Comparison of ENCODE assay signal across 8 cellular contexts in the genomic region with DNA sequence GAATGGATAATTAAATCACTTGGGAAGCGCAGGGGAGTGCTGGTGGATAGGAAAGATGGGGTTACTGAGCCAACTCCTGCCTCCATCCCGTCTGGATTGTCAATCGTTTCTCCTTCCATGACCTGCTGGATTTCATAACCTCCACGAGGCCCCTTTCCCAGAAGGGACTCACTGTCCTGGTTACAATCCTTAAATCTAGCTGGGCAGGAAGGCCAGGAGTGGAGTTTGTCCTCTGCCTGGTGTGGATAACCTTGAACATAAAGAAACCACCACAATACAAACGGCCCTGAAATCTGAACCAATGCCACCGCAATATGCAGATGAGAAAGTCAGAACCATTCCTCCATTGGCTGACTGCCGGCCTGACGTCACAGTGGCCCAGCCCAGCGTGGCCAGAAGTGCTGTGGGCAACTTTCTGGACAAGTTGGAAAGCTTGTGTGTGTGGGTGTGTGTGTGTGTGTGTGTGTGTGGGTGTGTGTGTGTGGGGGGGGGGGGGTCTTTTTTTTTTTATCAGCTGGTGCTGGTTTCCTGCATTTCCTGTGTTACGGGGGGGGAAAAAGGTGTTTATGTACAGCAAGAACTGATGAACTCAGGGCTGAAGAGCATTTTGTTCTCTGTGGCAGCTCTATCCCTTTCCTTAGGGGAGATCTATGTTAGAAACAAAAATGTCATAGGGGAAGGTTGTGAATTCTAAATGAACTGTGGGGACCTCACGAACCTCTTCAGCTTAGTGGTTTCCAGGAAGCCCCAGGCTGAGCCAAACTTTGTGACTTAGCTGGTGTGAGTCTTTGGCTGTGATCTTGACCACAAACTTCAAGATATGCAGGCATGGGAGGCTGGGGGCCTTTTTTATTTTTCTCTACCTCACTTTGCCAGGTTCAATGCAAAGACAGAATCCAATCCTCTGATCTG.
DNase-seq lines count a peak whose midpoint lies in the region; ATAC-seq and TF ChIP-seq lines count a peak whose summit lies in the region.

No MANE protein-coding gene starts in this region.

- DNase-seq in IMR-90, result peak; percentile 94
- peak; percentile 92 to 93 for DNase-seq in SHP77 (lab: John Stamatoyannopoulos, UW)
- peak; percentile 68 for DNase-seq in activated naive CD4-positive, alpha-beta T cell treated with Interleukin-2 at 50 U/mL for 16 hours
- peak; percentile 79 for DNase-seq in neuronal stem cell (ENCODE audit: low spot score)
- DNase-seq in stomach, result peak; percentile 98

- H3K79me1 ChIP-seq in IMR-90 (ENCODE audit: low read depth in 1 of 2, low read length in 2 of 2) (no peaks in the 10 kb centered on the region), neuronal stem cell (ENCODE audit: low read depth, low read length) (no peaks in the 10 kb centered on the region)

- H3K14ac ChIP-seq in IMR-90 (replicated peaks; ENCODE audit: low read depth, low read length) (peak overlapping the region; percentile 82), neuronal stem cell (ENCODE audit: low read length) (no peak overlapping the region)

- WGBS in IMR-90 (ENCODE audit: extremely low coverage in 2 of 2, insufficient read length in 1 of 2), 2 experiments, result 0% methylated on average over 1 of the region's 11 CpGs; no CpG with 5 or more reads in 1 of the 2 experiments
- 0% methylated on average over 4 to 7 of the region's 11 CpGs for WGBS in gastroesophageal sphincter (ENCODE audit: low coverage in 1 of 2), 2 donors
- WGBS in neuronal stem cell (ENCODE audit: extremely low coverage in 2 of 2, insufficient read length in 2 of 2, insufficient replicate concordance in 1 of 2), 2 donors, result no CpG with 5 or more reads among the region's 11 CpGs
- 7 to 20% (median 9%) methylated on average over 11 of the region's 11 CpGs for WGBS in stomach, 5 donors

- no peaks in the 10 kb centered on the region for H3K79me2 ChIP-seq in ACC112 (ENCODE audit: control insufficient read depth, insufficient read depth, low read length, unreplicated experiment)

- peaks cover 13% of the 10 kb centered on the region for H3K4me1 ChIP-seq in ACC112 (ENCODE audit: control insufficient read depth, insufficient read depth, low read length, unreplicated experiment)
- peaks cover 5% of the 10 kb centered on the region for H3K4me1 ChIP-seq in IMR-90 (ENCODE audit: control insufficient read depth, insufficient read depth, low read length)
- peaks cover 4 to 25% (median 6%) of the 10 kb centered on the region in 3 donors for H3K4me1 ChIP-seq in gastroesophageal sphincter
- peaks cover 0 to 3% of the 10 kb centered on the region in 2 donors for H3K4me1 ChIP-seq in neuronal stem cell (ENCODE audit: control insufficient read depth in 2 of 2, insufficient read depth in 1 of 2, low read depth in 1 of 2, low read length in 2 of 2)
- H3K4me1 ChIP-seq in stomach, result peaks cover 15 to 24% (median 16%) of the 10 kb centered on the region in 4 donors

- POLR2A ChIA-PET in IMR-90 (lab: Charles Lee; ENCODE audit: unreplicated experiment), result interaction anchor here (0.6 to 0.7 kb wide), 2 partner anchors 11 to 1700 kb away, joined by 3 to 5 read pairs; no protein-coding TSS in a partner anchor

- H3K4ac ChIP-seq in IMR-90 (ENCODE audit: low read depth, low read length) (peak overlapping the region; percentile 79), neuronal stem cell (ENCODE audit: low read length) (no peak overlapping the region)

- H2BK12ac ChIP-seq in neuronal stem cell (ENCODE audit: low read length), result no peak overlapping the region

- peak; percentile 83 for ATAC-seq in GM19395 (IDR thresholded peaks at IDR 0.05; ENCODE audit: unreplicated experiment)
- peak; percentile 99 for ATAC-seq in IMR-90 (ENCODE audit: low read depth)
- peak; percentile 97 for ATAC-seq in gastroesophageal sphincter

- no peaks in the 10 kb centered on the region for H3K9me3 ChIP-seq in IMR-90 (ENCODE audit: control insufficient read depth, insufficient read depth, low read length)
- H3K9me3 ChIP-seq in gastroesophageal sphincter, result no peaks in the 10 kb centered on the region
- no peaks in the 10 kb centered on the region for H3K9me3 ChIP-seq in neuronal stem cell (replicated peaks in 1 of 2; ENCODE audit: control insufficient read depth in 2 of 2, insufficient read depth in 1 of 2, low read depth in 1 of 2, low read length in 2 of 2)
- no peaks in the 10 kb centered on the region for H3K9me3 ChIP-seq in stomach

- peak overlapping the region; percentile 40 for H2BK20ac ChIP-seq in IMR-90 (ENCODE audit: low read depth, low read length)

- TF ChIP-seq EP300 in gastroesophageal sphincter (IDR thresholded peaks at IDR 0.05), result no peak
- no peak for TF ChIP-seq EP300 in stomach (IDR thresholded peaks at IDR 0.05)

- no peaks in the 10 kb centered on the region for H4K20me1 ChIP-seq in IMR-90 (ENCODE audit: insufficient read depth, low read length)

- dilution Hi-C loops in IMR-90 (cut with HindIII; ENCODE audit: low sequenced_read_pairs, unreplicated experiment), result no loop called here

- in situ Hi-C loops in IMR-90 (cut with MboI; ENCODE audit: low sequenced_read_pairs), result no loop called here

- no peaks in the 10 kb centered on the region for H3K27me3 ChIP-seq in ACC112 (ENCODE audit: insufficient read depth, low read length)
- H3K27me3 ChIP-seq in IMR-90 (ENCODE audit: control insufficient read depth, insufficient read depth, low read length), result no peaks in the 10 kb centered on the region
- no peaks in the 10 kb centered on the region for H3K27me3 ChIP-seq in gastroesophageal sphincter
- no peaks in the 10 kb centered on the region for H3K27me3 ChIP-seq in neuronal stem cell (ENCODE audit: control insufficient read depth in 3 of 3, insufficient read depth in 3 of 3, low read depth in 1 of 3, low read length in 3 of 3)
- H3K27me3 ChIP-seq in stomach, result no peaks in the 10 kb centered on the region

- no peak for TF ChIP-seq CTCF in IMR-90 (conservative IDR thresholded peaks at IDR 0.05; ENCODE audit: low read depth, low read length)
- no peak for TF ChIP-seq CTCF in gastroesophageal sphincter (IDR thresholded peaks at IDR 0.05)
- no peak for TF ChIP-seq CTCF in stomach (IDR thresholded peaks at IDR 0.05)

- intact Hi-C loops in IMR-90 (cut with micrococcal nuclease) (no loop called here), stomach (cut with DNase I; ENCODE audit: low total_unique reads) (no loop called here)

- H2BK15ac ChIP-seq in IMR-90 (ENCODE audit: low read depth, low read length) (peak overlapping the region; percentile 46; the same call in 1 of the 3 replicates), neuronal stem cell (ENCODE audit: low read length) (no peak overlapping the region)

- H2BK5ac ChIP-seq in IMR-90 (ENCODE audit: low read depth, low read length, poor library complexity, severe bottlenecking) (peak overlapping the region; percentile 52), neuronal stem cell (ENCODE audit: low read length) (no peak overlapping the region)

- H4K8ac ChIP-seq in IMR-90 (ENCODE audit: low read depth in 2 of 2, low read length in 2 of 2), result peak overlapping the region; percentile 27 to 82; a peak in 1 of 4 replicates
- H4K8ac ChIP-seq in neuronal stem cell (ENCODE audit: low read depth, low read length), result no peak overlapping the region

- no peak overlapping the region for H2AK5ac ChIP-seq in IMR-90 (ENCODE audit: low read depth, low read length)
- no peak overlapping the region for H2AK5ac ChIP-seq in neuronal stem cell (ENCODE audit: low read depth, low read length)

- H3K23ac ChIP-seq in IMR-90 (ENCODE audit: low read depth, low read length), result peak overlapping the region; percentile 8; the same call in 1 of the 2 replicates
- no peak overlapping the region for H3K23ac ChIP-seq in neuronal stem cell (ENCODE audit: low read depth, low read length, poor library complexity)

- H3K36me3 ChIP-seq in ACC112 (ENCODE audit: insufficient read depth, low read length) (no peaks in the 10 kb centered on the region), IMR-90 (ENCODE audit: control insufficient read depth, insufficient read depth, low read length) (no peaks in the 10 kb centered on the region), gastroesophageal sphincter (no peaks in the 10 kb centered on the region), neuronal stem cell (replicated peaks in 1 of 2; ENCODE audit: control insufficient read depth in 2 of 2, insufficient read depth in 2 of 2, low read length in 2 of 2) (no peaks in the 10 kb centered on the region), stomach (no peaks in the 10 kb centered on the region)

- H3K18ac ChIP-seq in IMR-90 (ENCODE audit: low read depth, low read length) (peak overlapping the region; percentile 33; the same call in 1 of the 2 replicates), neuronal stem cell (ENCODE audit: low read length) (no peak overlapping the region)

- CTCF ChIA-PET in IMR-90 (lab: Yijun Ruan, JAX), result interaction anchor here (0.5 to 0.6 kb wide), 3 partner anchors 12 to 117 kb away, joined by 3 to 7 read pairs (median 3); no protein-coding TSS in a partner anchor

- H3K4me3 ChIP-seq in ACC112 (ENCODE audit: low read depth, low read length) (peak overlapping the region; percentile 51), IMR-90 (ENCODE audit: insufficient read depth, low read depth, low read length) (no peak overlapping the region), gastroesophageal sphincter (peak overlapping the region in 1 of 2 donors; percentile 24), neuronal stem cell (ENCODE audit: low read length in 2 of 2) (peak overlapping the region in 1 of 2 donors; percentile 29), stomach (peak overlapping the region in 1 of 4 donors; percentile 4)

- H3K9ac ChIP-seq in IMR-90 (ENCODE audit: low read depth, low read length), result peak overlapping the region; percentile 11
- H3K9ac ChIP-seq in neuronal stem cell (ENCODE audit: low read depth, low read length, poor library complexity), result no peak overlapping the region

- peaks cover 8% of the 10 kb centered on the region; the same call in 1 of the 2 replicates for H3K9me1 ChIP-seq in IMR-90 (ENCODE audit: insufficient read depth, low read length)

- H3K4me2 ChIP-seq in IMR-90 (ENCODE audit: low read depth, low read length) (peak overlapping the region; percentile 61), neuronal stem cell (ENCODE audit: insufficient read depth, low read length, poor library complexity, severe bottlenecking) (peak overlapping the region; percentile 34)

- H3K27ac ChIP-seq in ACC112 (ENCODE audit: low read depth, low read length), result peak overlapping the region; percentile 56
- H3K27ac ChIP-seq in IMR-90 (ENCODE audit: insufficient read depth, low read length), result peak overlapping the region; percentile 48; the same call in 1 of the 2 replicates
- H3K27ac ChIP-seq in gastroesophageal sphincter, result peak overlapping the region; percentile 76 to 89 (median 86)
- peak overlapping the region; percentile 47 for H3K27ac ChIP-seq in neuronal stem cell (replicated peaks; ENCODE audit: low read length)
- peak overlapping the region; percentile 80 to 88 (median 82) for H3K27ac ChIP-seq in stomach

- peak overlapping the region; percentile 75 for H2AK9ac ChIP-seq in IMR-90 (replicated peaks; ENCODE audit: low read depth, low read length, poor library complexity)

- H4K91ac ChIP-seq in IMR-90 (ENCODE audit: insufficient read depth, low read depth, low read length), result peak overlapping the region; percentile 69; the same call in 1 of the 2 replicates
- no peak overlapping the region for H4K91ac ChIP-seq in neuronal stem cell (ENCODE audit: low read depth, low read length, poor library complexity)

- no TSS peak for BruUV-seq in IMR-90 (replicated peaks; lab: Mats Ljungman, UMichigan)

- TF ChIP-seq POLR2A in IMR-90 (IDR thresholded peaks at IDR 0.05; ENCODE audit: low read depth, low read length), result no peak
- no peak for TF ChIP-seq POLR2A in gastroesophageal sphincter (IDR thresholded peaks at IDR 0.05)
- TF ChIP-seq POLR2A in stomach (IDR thresholded peaks at IDR 0.05), result no peak

- H3K56ac ChIP-seq in IMR-90 (ENCODE audit: extremely low read depth, insufficient read depth, low read length), result no peak overlapping the region

- peak overlapping the region; percentile 33 for H4K5ac ChIP-seq in IMR-90 (ENCODE audit: low read depth, low read length)

- TF ChIP-seq RAD21 in IMR-90 (IDR thresholded peaks at IDR 0.05; ENCODE audit: low read length), result no peak

- peak overlapping the region; percentile 86 for H2BK120ac ChIP-seq in IMR-90 (ENCODE audit: low read depth, low read length)
- no peak overlapping the region for H2BK120ac ChIP-seq in neuronal stem cell (ENCODE audit: low read depth, low read length)

- H2AFZ ChIP-seq in ACC112 (ENCODE audit: low read length, unreplicated experiment), result peak overlapping the region; percentile 92
- H2AFZ ChIP-seq in IMR-90 (replicated peaks; ENCODE audit: low read length, poor library complexity), result peak overlapping the region; percentile 96
- peak overlapping the region; percentile 91 for H2AFZ ChIP-seq in neuronal stem cell (ENCODE audit: low read length)
